ENCODE assay signal across 9 cellular contexts in the genomic region with DNA sequence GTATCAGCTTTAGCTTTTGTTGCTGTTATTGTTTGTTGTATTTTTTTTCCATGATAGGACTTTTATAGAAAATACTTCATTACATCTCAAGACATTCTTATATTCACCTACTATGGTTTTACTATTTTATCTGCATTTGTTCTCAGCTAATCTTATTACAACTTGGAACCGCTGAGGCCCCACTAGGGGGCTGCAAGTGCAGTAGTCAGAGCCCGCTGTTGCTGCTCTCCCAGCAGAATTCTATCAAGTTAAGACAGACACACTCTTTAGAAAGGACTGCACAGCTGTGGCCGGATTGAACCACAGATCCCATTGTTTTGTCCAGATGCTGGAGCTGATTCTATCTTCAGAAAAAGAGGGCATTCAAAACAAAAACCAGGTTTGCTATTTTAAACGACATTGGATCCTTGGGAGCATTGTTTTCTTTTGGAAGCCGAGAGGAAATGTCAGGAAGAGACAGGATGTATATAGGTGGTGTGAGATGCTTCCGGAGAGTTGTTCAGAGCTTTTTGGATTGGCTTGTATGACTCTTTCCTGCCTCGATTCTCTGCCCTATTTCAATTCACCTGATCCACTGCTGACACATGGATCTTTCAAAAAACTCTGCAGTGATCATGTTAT.
DNase-seq lines count a peak whose midpoint lies in the region; ATAC-seq, FAIRE-seq and TF ChIP-seq lines count a peak whose summit lies in the region.
"Had no signal": no experiment of that assay in that cellular context is flagged by ENCODE, and none has a peak within 500 bp of the region (broad histone marks: within the 10 kb centered on the region; RNA-seq: fewer than 3 reads in every experiment).

No MANE protein-coding gene starts in this region.

- peak; percentile 48 to 67; a peak in 3 of 4 replicates for TF ChIP-seq RAD21 in H1 (IDR thresholded peaks at IDR 0.05 in 1 of 2, conservative IDR thresholded peaks at IDR 0.05 in 1 of 2; ENCODE audit: low read depth in 2 of 2, low read length in 2 of 2)

- TF ChIP-seq POLR2A in H1 (IDR thresholded peaks at IDR 0.05; ENCODE audit: control extremely low read depth in 1 of 2, low read depth in 2 of 2, low read length in 2 of 2) = no peak

- H3K27ac ChIP-seq in H1 (ENCODE audit: low read depth, low read length) = no peak overlapping the region
- no peak overlapping the region for H3K27ac ChIP-seq in neuronal stem cell (replicated peaks; ENCODE audit: low read length)
- H3K27ac ChIP-seq: neutrophil had no signal

- H2AFZ ChIP-seq in H1 (ENCODE audit: low read length) (no peak overlapping the region; the same call in 1 of the 2 replicates), neuronal stem cell (ENCODE audit: low read length) (peak overlapping the region; percentile 50)

- H3K4me2 ChIP-seq in H1 (ENCODE audit: insufficient read depth in 1 of 2, low read depth in 2 of 2, low read length in 2 of 2) (no peak overlapping the region), neuronal stem cell (ENCODE audit: insufficient read depth, low read length, poor library complexity, severe bottlenecking) (no peak overlapping the region)

- H3K23ac ChIP-seq in H1 (ENCODE audit: insufficient read length) = no peak overlapping the region
- no peak overlapping the region for H3K23ac ChIP-seq in neuronal stem cell (ENCODE audit: low read depth, low read length, poor library complexity)

- H2AK5ac ChIP-seq in H1 (ENCODE audit: low read depth, low read length) (no peak overlapping the region), neuronal stem cell (ENCODE audit: low read depth, low read length) (no peak overlapping the region)

- no peak overlapping the region for H3K56ac ChIP-seq in H1 (replicated peaks; ENCODE audit: insufficient read length, low read depth, low read length)

- H2BK12ac ChIP-seq in H1 (ENCODE audit: low read depth, low read length) = no peak overlapping the region
- no peak overlapping the region for H2BK12ac ChIP-seq in neuronal stem cell (ENCODE audit: low read length)

- H3K23me2 ChIP-seq in H1 (ENCODE audit: low read depth, low read length) = no peaks in the 10 kb centered on the region

- H3K36me3 ChIP-seq in H1 (ENCODE audit: control insufficient read depth in 2 of 4, insufficient read depth in 4 of 4, low read length in 3 of 4) (peaks cover 0 to 3% (median 0%) of the 10 kb centered on the region in 4 experiments; a peak in 1 of 8 replicates), neuronal stem cell (replicated peaks in 1 of 2; ENCODE audit: control insufficient read depth in 2 of 2, insufficient read depth in 2 of 2, low read length in 2 of 2) (no peaks in the 10 kb centered on the region)
- H3K36me3 ChIP-seq: neutrophil had no signal

- no peak for TF ChIP-seq EP300 in H1 (IDR thresholded peaks at IDR 0.05; ENCODE audit: borderline replicate concordance in 1 of 2, low read depth in 2 of 2, low read length in 2 of 2)

- no peak overlapping the region for H2BK120ac ChIP-seq in H1 (replicated peaks; ENCODE audit: low read depth, low read length)
- no peak overlapping the region for H2BK120ac ChIP-seq in neuronal stem cell (ENCODE audit: low read depth, low read length)

- H3K4me3 ChIP-seq in H1 (ENCODE audit: extremely low read depth in 1 of 4, insufficient read depth in 2 of 4, low read depth in 3 of 4, low read length in 4 of 4) = no peak overlapping the region
- no peak overlapping the region for H3K4me3 ChIP-seq in neuronal stem cell (ENCODE audit: low read length in 2 of 2)

- H2BK15ac ChIP-seq in H1 (ENCODE audit: low read length) (no peak overlapping the region), neuronal stem cell (ENCODE audit: low read length) (no peak overlapping the region)

- TF ChIP-seq CTCF in GM12872 (IDR thresholded peaks at IDR 0.05; ENCODE audit: insufficient read depth, low read depth, low read length) (peak; percentile 33; the same call in 2 of the 3 replicates), H1 (IDR thresholded peaks at IDR 0.05; ENCODE audit: control extremely low read depth in 1 of 3, insufficient read depth in 1 of 3, low read depth in 1 of 3, low read length in 3 of 3) (peak; percentile 34 to 57 (median 52))

- no peak overlapping the region for H4K91ac ChIP-seq in H1 (replicated peaks; ENCODE audit: insufficient read length, low read length)
- no peak overlapping the region for H4K91ac ChIP-seq in neuronal stem cell (ENCODE audit: low read depth, low read length, poor library complexity)

- FAIRE-seq in H1 (lab: Jason Lieb, UNC) = no peak

- CTCF ChIA-PET in H1 (lab: Charles Lee; ENCODE audit: partially characterized antibody) = interaction anchor here (0.6 to 4.0 kb wide), 15 partner anchors 10 to 499 kb away, joined by 3 to 15 read pairs (median 4); no protein-coding TSS in a partner anchor

- POLR2A ChIA-PET in H1 (lab: Charles Lee; ENCODE audit: partially characterized antibody) = no interaction called here

- H3K27me3 ChIP-seq in H1 (replicated peaks in 1 of 4; ENCODE audit: control insufficient read depth in 3 of 4, extremely low read depth in 1 of 4, insufficient read depth in 3 of 4, low read length in 3 of 4) (no peaks in the 10 kb centered on the region), neuronal stem cell (ENCODE audit: control insufficient read depth in 3 of 3, insufficient read depth in 3 of 3, low read depth in 1 of 3, low read length in 3 of 3) (no peaks in the 10 kb centered on the region)

- DNase-seq in NCI-H460 (ENCODE audit: extremely low read depth, low read depth) = peak; percentile 61
- no peak for DNase-seq in H1 (ENCODE audit: low read depth in 1 of 2, low spot score in 2 of 2)
- peak; percentile 11 for DNase-seq in neuronal stem cell (ENCODE audit: low spot score)
- no peak for DNase-seq in DMS53 (lab: John Stamatoyannopoulos, UW)
- DNase-seq in SIG-M5 treated with dmso at 0.1 percent for 504 hours (lab: John Stamatoyannopoulos, UW; ENCODE audit: unreplicated experiment) = no peak
- DNase-seq in AG20443 (ENCODE audit: low spot score) = no peak

- ATAC-seq in HG03571 (IDR thresholded peaks at IDR 0.05; ENCODE audit: unreplicated experiment) = no peak

- no peak overlapping the region for H2BK5ac ChIP-seq in H1 (ENCODE audit: low read depth, low read length)
- H2BK5ac ChIP-seq in neuronal stem cell (ENCODE audit: low read length) = no peak overlapping the region

- H3K79me2 ChIP-seq in H1 (ENCODE audit: control insufficient read depth in 1 of 2, insufficient read depth in 2 of 2, low read length in 2 of 2) = no peaks in the 10 kb centered on the region

- H3K18ac ChIP-seq in H1 (ENCODE audit: extremely low read depth, low read length) (no peak overlapping the region), neuronal stem cell (ENCODE audit: low read length) (no peak overlapping the region)

- H3K9me3 ChIP-seq in H1 (ENCODE audit: insufficient read depth in 2 of 2, low read depth in 1 of 2, low read length in 1 of 2) (peaks cover 9 to 13% of the 10 kb centered on the region in 2 experiments), neuronal stem cell (replicated peaks in 1 of 2; ENCODE audit: control insufficient read depth in 2 of 2, insufficient read depth in 1 of 2, low read depth in 1 of 2, low read length in 2 of 2) (no peaks in the 10 kb centered on the region)
- H3K9me3 ChIP-seq: neutrophil had no signal

- H4K5ac ChIP-seq in H1 (ENCODE audit: insufficient read length, low read depth, low read length) = no peak overlapping the region

- H3K4ac ChIP-seq in H1 (replicated peaks; ENCODE audit: insufficient read length, low read depth, low read length) = no peak overlapping the region
- H3K4ac ChIP-seq in neuronal stem cell (ENCODE audit: low read length) = no peak overlapping the region

- peaks cover 0 to 4% (median 0%) of the 10 kb centered on the region in 4 experiments; a peak in 1 of 7 replicates for H3K4me1 ChIP-seq in H1 (replicated peaks in 1 of 4; ENCODE audit: control insufficient read depth in 3 of 4, insufficient read depth in 4 of 4, low read length in 3 of 4)
- H3K4me1 ChIP-seq in neuronal stem cell (ENCODE audit: control insufficient read depth in 2 of 2, insufficient read depth in 1 of 2, low read depth in 1 of 2, low read length in 2 of 2) = peaks cover 2 to 4% of the 10 kb centered on the region in 2 donors

- H3K9ac ChIP-seq in H1 (replicated peaks in 1 of 4; ENCODE audit: extremely low read depth in 1 of 4, low read depth in 3 of 4, low read length in 3 of 4) = no peak overlapping the region
- H3K9ac ChIP-seq in neuronal stem cell (ENCODE audit: low read depth, low read length, poor library complexity) = no peak overlapping the region

- H4K20me1 ChIP-seq in H1 (replicated peaks in 1 of 2; ENCODE audit: control insufficient read depth in 1 of 2, insufficient read depth in 2 of 2, low read length in 2 of 2) = no peaks in the 10 kb centered on the region

- no peak overlapping the region for H2BK20ac ChIP-seq in H1 (ENCODE audit: low read length)

- no peak overlapping the region for H3K14ac ChIP-seq in H1 (ENCODE audit: insufficient read length)
- no peak overlapping the region for H3K14ac ChIP-seq in neuronal stem cell (ENCODE audit: low read length)

- 63% methylated on average over 7 of the region's 7 CpGs; no CpG with 5 or more reads in 1 of the 2 experiments for WGBS in H1 (ENCODE audit: extremely low coverage in 1 of 2, insufficient coverage in 1 of 2, insufficient read length in 1 of 2, insufficient replicate concordance in 2 of 2, low coverage in 1 of 2, low lambda C conversion rate in 2 of 2, missing lambda C conversion rate in 1 of 2), 2 experiments
- no CpG with 5 or more reads among the region's 7 CpGs for WGBS in neuronal stem cell (ENCODE audit: extremely low coverage in 2 of 2, insufficient read length in 2 of 2, insufficient replicate concordance in 1 of 2), 2 donors

- H4K8ac ChIP-seq in H1 (ENCODE audit: extremely low read depth, insufficient read depth, low read length) (no peak overlapping the region), neuronal stem cell (ENCODE audit: low read depth, low read length) (no peak overlapping the region)

- H3K79me1 ChIP-seq in H1 (ENCODE audit: low read depth, low read length) (no peaks in the 10 kb centered on the region), neuronal stem cell (ENCODE audit: low read depth, low read length) (no peaks in the 10 kb centered on the region)

TF ChIP-seq in H1, 55 proteins besides CTCF, POLR2A, EP300 and RAD21:
- TF ChIP-seq MAFK (IDR thresholded peaks at IDR 0.05; ENCODE audit: low read depth, low read length) (no peak), TBP (IDR thresholded peaks at IDR 0.05; ENCODE audit: low read depth, low read length) (no peak)
TF ChIP-seq in H1: peak in this region for 0.

Comparison
In these comparisons a context has a peak if more than half of its experiments do, and no peak if none do; other contexts are left out.
1. DNase-seq: peak in NCI-H460 (single experiment) and neuronal stem cell (single experiment); none in H1 (0 of 2), DMS53 (single experiment), SIG-M5 treated with dmso at 0.1 percent for 504 hours (single experiment) and AG20443 (single experiment).